18 cellular contexts compared by ENCODE assay signal in the genomic region with DNA sequence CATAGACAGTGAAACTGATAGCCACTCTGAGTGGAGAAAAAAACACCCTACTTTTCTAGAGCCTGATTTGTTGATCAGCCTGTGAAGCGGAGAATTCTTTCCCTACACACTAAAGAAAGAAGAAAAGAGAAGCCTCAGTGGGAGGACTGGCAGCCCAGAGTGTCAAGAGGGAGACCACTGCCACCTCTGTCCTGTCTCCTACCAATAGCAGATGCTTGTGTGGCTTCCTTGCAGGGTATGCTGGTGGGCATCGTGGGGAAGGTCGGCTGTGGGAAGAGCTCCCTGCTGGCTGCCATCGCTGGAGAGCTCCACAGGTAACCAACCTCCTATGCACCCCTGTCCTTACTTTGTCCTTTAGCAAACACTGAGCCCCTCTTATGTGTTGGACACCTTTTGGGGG.
"Had no signal": no experiment of that assay in that cellular context is flagged by ENCODE, and none has a peak within 500 bp of the region (broad histone marks: within the 10 kb centered on the region; RNA-seq: fewer than 3 reads in every experiment).

No MANE protein-coding gene starts in this region.

- H3K27me3 ChIP-seq: heart right ventricle, neutrophil, thyroid gland had no signal

- H3K4me3 ChIP-seq: heart right ventricle, thyroid gland had no signal

- H3K4me3 Mint-ChIP-seq: activated naive CD4-positive, alpha-beta T cell treated with anti-CD3 and anti-CD28 coated beads for 36 hours; activated T-cell treated with anti-CD3 and anti-CD28 coated beads, Interleukin-2, amount 50 U/mL, for 4 hours; naive thymus-derived CD8-positive, alpha-beta T cell; stimulated activated naive CD8-positive, alpha-beta T cell treated with anti-CD3 and anti-CD28 coated beads, Interleukin-15, Interleukin-2, amounts not matched to agents 100 ng/mL and 50 ng/mL, for 24 hours; T-helper 1 cell treated with Interleukin-12 subunit alpha and Interleukin-12 subunit beta and Interleukin-4 antibody, amounts not matched to agents 30 μg/mL and 1 μg/mL, for 36 hours had no signal

- H3K27ac ChIP-seq: neutrophil, parathyroid adenoma, VCaP had no signal

- H3K27ac Mint-ChIP-seq: activated naive CD4-positive, alpha-beta T cell treated with anti-CD3 and anti-CD28 coated beads for 36 hours; stimulated activated naive CD8-positive, alpha-beta T cell treated with anti-CD3 and anti-CD28 coated beads, Interleukin-15, Interleukin-2, amounts not matched to agents 100 ng/mL and 50 ng/mL, for 24 hours; T-helper 1 cell treated with Interleukin-12 subunit alpha and Interleukin-12 subunit beta and Interleukin-4 antibody, amounts not matched to agents 30 μg/mL and 1 μg/mL, for 36 hours had no signal

- DNase-seq: activated CD4-positive, alpha-beta T cell treated with anti-CD3 and anti-CD28 coated beads, Interleukin-2, amount 50 U/mL, for 1 hour; activated CD4-positive, CD25-positive, alpha-beta regulatory T cell treated with anti-CD3 and anti-CD28 coated beads, Interleukin-2, amount 50 U/mL, for 72 hours; activated CD8-positive, alpha-beta memory T cell treated with anti-CD3 and anti-CD28 coated beads, Interleukin-2, amount 50 U/mL, for 4 hours; activated naive CD4-positive, alpha-beta T cell treated with anti-CD3 and anti-CD28 coated beads for 36 hours; activated T-cell treated with anti-CD3 and anti-CD28 coated beads, Interleukin-2, amount 50 U/mL, for 4 hours; anterior cingulate cortex; cerebellar nuclear complex; effector CD4-positive, alpha-beta T cell; heart right ventricle; mesenchymal stem cell; stimulated activated CD4-positive, alpha-beta T cell treated with anti-CD3 and anti-CD28 coated beads, Interleukin-2, amount 100 ng/mL, for 24 hours had no signal

- H3K9me3 ChIP-seq: heart right ventricle, neutrophil, thyroid gland had no signal

- ATAC-seq: activated T-cell treated with anti-CD3 and anti-CD28 coated beads, Interleukin-2, amount 50 U/mL, for 4 hours; heart right ventricle; naive thymus-derived CD8-positive, alpha-beta T cell had no signal

- H3K27me3 Mint-ChIP-seq: naive thymus-derived CD8-positive, alpha-beta T cell; stimulated activated naive CD8-positive, alpha-beta T cell treated with anti-CD3 and anti-CD28 coated beads, Interleukin-15, Interleukin-2, amounts not matched to agents 100 ng/mL and 50 ng/mL, for 24 hours had no signal

- H3K9me3 Mint-ChIP-seq: activated naive CD4-positive, alpha-beta T cell treated with anti-CD3 and anti-CD28 coated beads for 36 hours; activated T-cell treated with anti-CD3 and anti-CD28 coated beads, Interleukin-2, amount 50 U/mL, for 4 hours; naive thymus-derived CD8-positive, alpha-beta T cell; stimulated activated naive CD8-positive, alpha-beta T cell treated with anti-CD3 and anti-CD28 coated beads, Interleukin-15, Interleukin-2, amounts not matched to agents 100 ng/mL and 50 ng/mL, for 24 hours; T-helper 1 cell treated with Interleukin-12 subunit alpha and Interleukin-12 subunit beta and Interleukin-4 antibody, amounts not matched to agents 30 μg/mL and 1 μg/mL, for 36 hours had no signal

- H3K4me1 ChIP-seq: parathyroid adenoma had no signal
